Comparison of ENCODE assay signal across 1 cellular context in the genomic region with DNA sequence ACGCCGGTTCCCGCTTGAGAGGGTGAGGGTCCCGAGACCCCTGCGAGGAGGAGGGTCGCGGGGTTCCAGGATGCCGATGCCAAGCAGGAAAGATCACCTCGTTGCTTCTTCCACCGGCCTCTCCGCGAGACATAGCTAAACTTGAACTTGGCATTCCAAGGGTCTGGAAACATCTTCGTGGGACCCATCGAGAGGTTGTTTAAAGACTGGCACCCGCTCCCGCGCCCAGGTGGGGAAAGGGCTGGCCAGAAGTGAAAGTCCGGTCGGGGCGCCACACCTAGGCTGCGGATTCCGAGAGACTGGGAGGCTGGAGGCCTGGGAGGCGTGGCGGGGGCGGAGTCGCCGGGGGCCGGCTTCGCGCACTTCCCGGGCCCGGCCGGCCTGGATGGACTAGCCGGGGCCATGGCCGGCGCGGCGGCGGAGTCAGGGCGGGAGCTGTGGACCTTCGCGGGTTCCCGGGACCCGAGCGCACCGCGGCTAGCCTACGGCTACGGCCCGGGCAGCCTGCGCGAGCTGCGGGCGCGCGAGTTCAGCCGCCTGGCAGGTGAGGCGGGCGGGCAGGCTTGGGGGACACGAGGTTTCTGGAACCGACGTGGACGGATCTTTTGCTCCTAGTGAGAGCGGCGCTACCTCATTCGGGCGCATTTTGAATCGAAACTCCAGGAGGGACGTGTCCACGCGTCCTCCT.
TF ChIP-seq lines count a peak whose summit lies in the region.

A gene with protein sequence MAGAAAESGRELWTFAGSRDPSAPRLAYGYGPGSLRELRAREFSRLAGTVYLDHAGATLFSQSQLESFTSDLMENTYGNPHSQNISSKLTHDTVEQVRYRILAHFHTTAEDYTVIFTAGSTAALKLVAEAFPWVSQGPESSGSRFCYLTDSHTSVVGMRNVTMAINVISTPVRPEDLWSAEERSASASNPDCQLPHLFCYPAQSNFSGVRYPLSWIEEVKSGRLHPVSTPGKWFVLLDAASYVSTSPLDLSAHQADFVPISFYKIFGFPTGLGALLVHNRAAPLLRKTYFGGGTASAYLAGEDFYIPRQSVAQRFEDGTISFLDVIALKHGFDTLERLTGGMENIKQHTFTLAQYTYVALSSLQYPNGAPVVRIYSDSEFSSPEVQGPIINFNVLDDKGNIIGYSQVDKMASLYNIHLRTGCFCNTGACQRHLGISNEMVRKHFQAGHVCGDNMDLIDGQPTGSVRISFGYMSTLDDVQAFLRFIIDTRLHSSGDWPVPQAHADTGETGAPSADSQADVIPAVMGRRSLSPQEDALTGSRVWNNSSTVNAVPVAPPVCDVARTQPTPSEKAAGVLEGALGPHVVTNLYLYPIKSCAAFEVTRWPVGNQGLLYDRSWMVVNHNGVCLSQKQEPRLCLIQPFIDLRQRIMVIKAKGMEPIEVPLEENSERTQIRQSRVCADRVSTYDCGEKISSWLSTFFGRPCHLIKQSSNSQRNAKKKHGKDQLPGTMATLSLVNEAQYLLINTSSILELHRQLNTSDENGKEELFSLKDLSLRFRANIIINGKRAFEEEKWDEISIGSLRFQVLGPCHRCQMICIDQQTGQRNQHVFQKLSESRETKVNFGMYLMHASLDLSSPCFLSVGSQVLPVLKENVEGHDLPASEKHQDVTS (plus strand): TSS at position 360 of the 688 bp plus-strand sequence. CDS start 43 bp downstream, at position 403.

TF ChIP-seq in GM23338, 12 proteins besides CTCF, POLR2A, EP300 and RAD21 (continued from another document):
- TF ChIP-seq, protein P1, sequence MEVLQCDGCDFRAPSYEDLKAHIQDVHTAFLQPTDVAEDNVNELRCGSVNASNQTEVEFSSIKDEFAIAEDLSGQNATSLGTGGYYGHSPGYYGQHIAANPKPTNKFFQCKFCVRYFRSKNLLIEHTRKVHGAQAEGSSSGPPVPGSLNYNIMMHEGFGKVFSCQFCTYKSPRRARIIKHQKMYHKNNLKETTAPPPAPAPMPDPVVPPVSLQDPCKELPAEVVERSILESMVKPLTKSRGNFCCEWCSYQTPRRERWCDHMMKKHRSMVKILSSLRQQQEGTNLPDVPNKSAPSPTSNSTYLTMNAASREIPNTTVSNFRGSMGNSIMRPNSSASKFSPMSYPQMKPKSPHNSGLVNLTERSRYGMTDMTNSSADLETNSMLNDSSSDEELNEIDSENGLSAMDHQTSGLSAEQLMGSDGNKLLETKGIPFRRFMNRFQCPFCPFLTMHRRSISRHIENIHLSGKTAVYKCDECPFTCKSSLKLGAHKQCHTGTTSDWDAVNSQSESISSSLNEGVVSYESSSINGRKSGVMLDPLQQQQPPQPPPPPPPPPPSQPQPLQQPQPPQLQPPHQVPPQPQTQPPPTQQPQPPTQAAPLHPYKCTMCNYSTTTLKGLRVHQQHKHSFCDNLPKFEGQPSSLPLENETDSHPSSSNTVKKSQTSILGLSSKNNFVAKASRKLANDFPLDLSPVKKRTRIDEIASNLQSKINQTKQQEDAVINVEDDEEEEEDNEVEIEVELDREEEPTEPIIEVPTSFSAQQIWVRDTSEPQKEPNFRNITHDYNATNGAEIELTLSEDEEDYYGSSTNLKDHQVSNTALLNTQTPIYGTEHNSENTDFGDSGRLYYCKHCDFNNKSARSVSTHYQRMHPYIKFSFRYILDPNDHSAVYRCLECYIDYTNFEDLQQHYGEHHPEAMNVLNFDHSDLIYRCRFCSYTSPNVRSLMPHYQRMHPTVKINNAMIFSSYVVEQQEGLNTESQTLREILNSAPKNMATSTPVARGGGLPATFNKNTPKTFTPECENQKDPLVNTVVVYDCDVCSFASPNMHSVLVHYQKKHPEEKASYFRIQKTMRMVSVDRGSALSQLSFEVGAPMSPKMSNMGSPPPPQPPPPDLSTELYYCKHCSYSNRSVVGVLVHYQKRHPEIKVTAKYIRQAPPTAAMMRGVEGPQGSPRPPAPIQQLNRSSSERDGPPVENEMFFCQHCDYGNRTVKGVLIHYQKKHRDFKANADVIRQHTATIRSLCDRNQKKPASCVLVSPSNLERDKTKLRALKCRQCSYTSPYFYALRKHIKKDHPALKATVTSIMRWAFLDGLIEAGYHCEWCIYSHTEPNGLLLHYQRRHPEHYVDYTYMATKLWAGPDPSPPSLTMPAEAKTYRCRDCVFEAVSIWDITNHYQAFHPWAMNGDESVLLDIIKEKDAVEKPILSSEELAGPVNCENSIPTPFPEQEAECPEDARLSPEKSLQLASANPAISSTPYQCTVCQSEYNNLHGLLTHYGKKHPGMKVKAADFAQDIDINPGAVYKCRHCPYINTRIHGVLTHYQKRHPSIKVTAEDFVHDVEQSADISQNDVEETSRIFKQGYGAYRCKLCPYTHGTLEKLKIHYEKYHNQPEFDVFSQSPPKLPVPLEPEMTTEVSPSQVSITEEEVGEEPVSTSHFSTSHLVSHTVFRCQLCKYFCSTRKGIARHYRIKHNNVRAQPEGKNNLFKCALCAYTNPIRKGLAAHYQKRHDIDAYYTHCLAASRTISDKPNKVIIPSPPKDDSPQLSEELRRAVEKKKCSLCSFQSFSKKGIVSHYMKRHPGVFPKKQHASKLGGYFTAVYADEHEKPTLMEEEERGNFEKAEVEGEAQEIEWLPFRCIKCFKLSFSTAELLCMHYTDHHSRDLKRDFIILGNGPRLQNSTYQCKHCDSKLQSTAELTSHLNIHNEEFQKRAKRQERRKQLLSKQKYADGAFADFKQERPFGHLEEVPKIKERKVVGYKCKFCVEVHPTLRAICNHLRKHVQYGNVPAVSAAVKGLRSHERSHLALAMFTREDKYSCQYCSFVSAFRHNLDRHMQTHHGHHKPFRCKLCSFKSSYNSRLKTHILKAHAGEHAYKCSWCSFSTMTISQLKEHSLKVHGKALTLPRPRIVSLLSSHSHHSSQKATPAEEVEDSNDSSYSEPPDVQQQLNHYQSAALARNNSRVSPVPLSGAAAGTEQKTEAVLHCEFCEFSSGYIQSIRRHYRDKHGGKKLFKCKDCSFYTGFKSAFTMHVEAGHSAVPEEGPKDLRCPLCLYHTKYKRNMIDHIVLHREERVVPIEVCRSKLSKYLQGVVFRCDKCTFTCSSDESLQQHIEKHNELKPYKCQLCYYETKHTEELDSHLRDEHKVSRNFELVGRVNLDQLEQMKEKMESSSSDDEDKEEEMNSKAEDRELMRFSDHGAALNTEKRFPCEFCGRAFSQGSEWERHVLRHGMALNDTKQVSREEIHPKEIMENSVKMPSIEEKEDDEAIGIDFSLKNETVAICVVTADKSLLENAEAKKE (CRISPR knock-in tag; IDR thresholded peaks at IDR 0.05), result no peak
- TF ChIP-seq JUNB (IDR thresholded peaks at IDR 0.05; ENCODE audit: unreplicated experiment) (no peak), POLR2AphosphoS5 (IDR thresholded peaks at IDR 0.05; ENCODE audit: low read depth) (peak; percentile 77), ZNF114 (CRISPR knock-in tag; IDR thresholded peaks at IDR 0.05) (no peak)
- TF ChIP-seq, protein P2, sequence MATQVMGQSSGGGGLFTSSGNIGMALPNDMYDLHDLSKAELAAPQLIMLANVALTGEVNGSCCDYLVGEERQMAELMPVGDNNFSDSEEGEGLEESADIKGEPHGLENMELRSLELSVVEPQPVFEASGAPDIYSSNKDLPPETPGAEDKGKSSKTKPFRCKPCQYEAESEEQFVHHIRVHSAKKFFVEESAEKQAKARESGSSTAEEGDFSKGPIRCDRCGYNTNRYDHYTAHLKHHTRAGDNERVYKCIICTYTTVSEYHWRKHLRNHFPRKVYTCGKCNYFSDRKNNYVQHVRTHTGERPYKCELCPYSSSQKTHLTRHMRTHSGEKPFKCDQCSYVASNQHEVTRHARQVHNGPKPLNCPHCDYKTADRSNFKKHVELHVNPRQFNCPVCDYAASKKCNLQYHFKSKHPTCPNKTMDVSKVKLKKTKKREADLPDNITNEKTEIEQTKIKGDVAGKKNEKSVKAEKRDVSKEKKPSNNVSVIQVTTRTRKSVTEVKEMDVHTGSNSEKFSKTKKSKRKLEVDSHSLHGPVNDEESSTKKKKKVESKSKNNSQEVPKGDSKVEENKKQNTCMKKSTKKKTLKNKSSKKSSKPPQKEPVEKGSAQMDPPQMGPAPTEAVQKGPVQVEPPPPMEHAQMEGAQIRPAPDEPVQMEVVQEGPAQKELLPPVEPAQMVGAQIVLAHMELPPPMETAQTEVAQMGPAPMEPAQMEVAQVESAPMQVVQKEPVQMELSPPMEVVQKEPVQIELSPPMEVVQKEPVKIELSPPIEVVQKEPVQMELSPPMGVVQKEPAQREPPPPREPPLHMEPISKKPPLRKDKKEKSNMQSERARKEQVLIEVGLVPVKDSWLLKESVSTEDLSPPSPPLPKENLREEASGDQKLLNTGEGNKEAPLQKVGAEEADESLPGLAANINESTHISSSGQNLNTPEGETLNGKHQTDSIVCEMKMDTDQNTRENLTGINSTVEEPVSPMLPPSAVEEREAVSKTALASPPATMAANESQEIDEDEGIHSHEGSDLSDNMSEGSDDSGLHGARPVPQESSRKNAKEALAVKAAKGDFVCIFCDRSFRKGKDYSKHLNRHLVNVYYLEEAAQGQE (IDR thresholded peaks at IDR 0.05; ENCODE audit: unreplicated experiment), result peak; percentile 18
